In genomic region chr1:92480813-92481597, GRCh38 we compare ENCODE assay signal across 10 cellular contexts. TPM values are rescaled to one million over a fixed set of nuclear protein-coding genes. Genes with fewer than 3 reads are reported as not detected.
DNase-seq lines count a peak whose midpoint lies in the region; ATAC-seq, FAIRE-seq and TF ChIP-seq lines count a peak whose summit lies in the region.
"Had no signal": no experiment of that assay in that cellular context is flagged by ENCODE, and none has a peak within 500 bp of the region (broad histone marks: within the 10 kb centered on the region; RNA-seq: fewer than 3 reads in every experiment).

No MANE protein-coding gene starts in this region.

- WGBS in smooth muscle cell (ENCODE audit: low lambda C conversion rate) = 3% methylated on average over 61 of the region's 65 CpGs

- H3K4me2 ChIP-seq in keratinocyte (ENCODE audit: control insufficient read depth, extremely low read depth, insufficient read depth, low read depth, low read length) = peak overlapping the region; percentile 51
- peak overlapping the region; percentile 93 for H3K4me2 ChIP-seq in smooth muscle cell

- no peak for ATAC-seq in activated CD8-positive, alpha-beta memory T cell treated with anti-CD3 and anti-CD28 coated beads, Interleukin-2, amount 10 ng/mL, durations not matched to agents 7 days and 5 days

- no peak for FAIRE-seq in keratinocyte (lab: Jason Lieb, UNC)
- FAIRE-seq: bronchial epithelial cell had no signal

- H4K20me1 ChIP-seq in keratinocyte (ENCODE audit: control insufficient read depth, extremely low read depth, insufficient read depth, low read length) (peaks cover 24% of the 10 kb centered on the region), smooth muscle cell (ENCODE audit: low read depth) (peaks cover 11% of the 10 kb centered on the region)

- no peak overlapping the region for H2AFZ ChIP-seq in keratinocyte (ENCODE audit: control insufficient read depth, low read length)
- H2AFZ ChIP-seq in smooth muscle cell (ENCODE audit: low read depth) = no peak overlapping the region

- no peaks in the 10 kb centered on the region for H3F3A ChIP-seq in smooth muscle cell (ENCODE audit: low read depth)

- H3K9ac ChIP-seq in keratinocyte (ENCODE audit: control insufficient read depth, extremely low read depth, insufficient read depth, low read length) (no peak overlapping the region), smooth muscle cell (ENCODE audit: low read depth) (no peak overlapping the region)

- CTCF ChIA-PET in activated CD8-positive, alpha-beta memory T cell treated with anti-CD3 and anti-CD28 coated beads, Interleukin-2, amount 10 ng/mL, durations not matched to agents 7 days and 5 days (lab: Charles Lee) = interaction anchor here (1.0 to 14.6 kb wide), 3 partner anchors 11 to 165 kb away, joined by 3 to 296 read pairs (median 5); no protein-coding TSS in a partner anchor

- no peaks in the 10 kb centered on the region for H3K9me3 Mint-ChIP-seq in activated CD8-positive, alpha-beta memory T cell treated with anti-CD3 and anti-CD28 coated beads, Interleukin-2, amount 10 ng/mL, durations not matched to agents 7 days and 5 days (ENCODE audit: low read depth)
- no peaks in the 10 kb centered on the region for H3K9me3 Mint-ChIP-seq in activated T-helper 2 cell treated with anti-CD3 and anti-CD28 coated beads, Interferon-gamma antibody, Interleukin-2, Interleukin-4, amounts not matched to agents 10 μg/mL and 5 μg/mL and 100 μg/mL, durations not matched to agents 14 hours and 24 hours and 36 hours

- no peaks in the 10 kb centered on the region for H3K27me3 Mint-ChIP-seq in activated CD8-positive, alpha-beta memory T cell treated with anti-CD3 and anti-CD28 coated beads, Interleukin-2, amount 10 ng/mL, durations not matched to agents 7 days and 5 days
- H3K27me3 Mint-ChIP-seq in activated T-helper 2 cell treated with anti-CD3 and anti-CD28 coated beads, Interferon-gamma antibody, Interleukin-2, Interleukin-4, amounts not matched to agents 10 μg/mL and 5 μg/mL and 100 μg/mL, durations not matched to agents 14 hours and 24 hours and 36 hours (ENCODE audit: low read depth) = no peaks in the 10 kb centered on the region

- H3K36me3 ChIP-seq in keratinocyte (ENCODE audit: control insufficient read depth in 2 of 2, extremely low read depth in 1 of 2, insufficient read depth in 2 of 2, low read length in 2 of 2) (no peaks in the 10 kb centered on the region), smooth muscle cell (ENCODE audit: low read depth) (no peaks in the 10 kb centered on the region)

- peaks cover 58% of the 10 kb centered on the region for H3K4me1 Mint-ChIP-seq in activated CD8-positive, alpha-beta memory T cell treated with anti-CD3 and anti-CD28 coated beads, Interleukin-2, amount 10 ng/mL, durations not matched to agents 7 days and 5 days
- H3K4me1 Mint-ChIP-seq in activated T-helper 2 cell treated with anti-CD3 and anti-CD28 coated beads, Interferon-gamma antibody, Interleukin-2, Interleukin-4, amounts not matched to agents 10 μg/mL and 5 μg/mL and 100 μg/mL, durations not matched to agents 14 hours and 24 hours and 36 hours (ENCODE audit: low read depth) = peaks cover 51% of the 10 kb centered on the region

- H3K9me3 ChIP-seq in keratinocyte (ENCODE audit: control insufficient read depth, low read depth, low read length) = no peaks in the 10 kb centered on the region
- no peaks in the 10 kb centered on the region for H3K9me3 ChIP-seq in smooth muscle cell (replicated peaks; ENCODE audit: low read depth)

- H3K4me3 ChIP-seq in keratinocyte (ENCODE audit: control insufficient read depth in 2 of 3, extremely low read depth in 1 of 3, insufficient read depth in 2 of 3, low read depth in 1 of 3, low read length in 3 of 3) (peak overlapping the region in 1 of 3 experiments; percentile 43), smooth muscle cell (no peak overlapping the region)

- H3K27me3 ChIP-seq in keratinocyte (ENCODE audit: control insufficient read depth, extremely low read depth, insufficient read depth, low read length) (peaks cover 89% of the 10 kb centered on the region), smooth muscle cell (ENCODE audit: low read depth) (peaks cover 99% of the 10 kb centered on the region)

- no peaks in the 10 kb centered on the region for H3K9me1 ChIP-seq in keratinocyte (ENCODE audit: control insufficient read depth, extremely low read depth, insufficient read depth, low read length)

- H3K27ac Mint-ChIP-seq in activated CD8-positive, alpha-beta memory T cell treated with anti-CD3 and anti-CD28 coated beads, Interleukin-2, amount 10 ng/mL, durations not matched to agents 7 days and 5 days = peak overlapping the region; percentile 94
- peak overlapping the region; percentile 58 for H3K27ac Mint-ChIP-seq in activated T-helper 2 cell treated with anti-CD3 and anti-CD28 coated beads, Interferon-gamma antibody, Interleukin-2, Interleukin-4, amounts not matched to agents 10 μg/mL and 5 μg/mL and 100 μg/mL, durations not matched to agents 14 hours and 24 hours and 36 hours

- intact Hi-C loops in activated T-helper 2 cell treated with anti-CD3 and anti-CD28 coated beads, Interferon-gamma antibody, Interleukin-2, Interleukin-4, amounts not matched to agents 10 μg/mL and 5 μg/mL and 100 μg/mL, durations not matched to agents 14 hours and 24 hours and 36 hours (cut with micrococcal nuclease) = loop anchor here (10.0 kb wide), 1 partner anchor 286 kb away; no protein-coding TSS in a partner anchor
- intact Hi-C loops in posterior cingulate gyrus (cut with DNase I) = no loop called here

- no peak overlapping the region for H3K27ac ChIP-seq in keratinocyte (ENCODE audit: control insufficient read depth, insufficient read depth, low read length)
- no peak overlapping the region for H3K27ac ChIP-seq in smooth muscle cell (ENCODE audit: low read depth)
- H3K27ac ChIP-seq: skin epidermis had no signal

- H3K4me1 ChIP-seq in keratinocyte (ENCODE audit: control insufficient read depth, extremely low read depth, insufficient read depth, low read length) (peaks cover 30% of the 10 kb centered on the region), smooth muscle cell (ENCODE audit: low read depth) (peaks cover 44% of the 10 kb centered on the region)

- peak overlapping the region; percentile 95 for H3K4me3 Mint-ChIP-seq in activated CD8-positive, alpha-beta memory T cell treated with anti-CD3 and anti-CD28 coated beads, Interleukin-2, amount 10 ng/mL, durations not matched to agents 7 days and 5 days
- H3K4me3 Mint-ChIP-seq in activated T-helper 2 cell treated with anti-CD3 and anti-CD28 coated beads, Interferon-gamma antibody, Interleukin-2, Interleukin-4, amounts not matched to agents 10 μg/mL and 5 μg/mL and 100 μg/mL, durations not matched to agents 14 hours and 24 hours and 36 hours (ENCODE audit: low read depth) = peak overlapping the region; percentile 99

- no peak for DNase-seq in activated CD8-positive, alpha-beta memory T cell treated with anti-CD3 and anti-CD28 coated beads, Interleukin-2, amount 10 ng/mL, durations not matched to agents 7 days and 5 days
- no peak for DNase-seq in activated CD8-positive, alpha-beta memory T cell treated with anti-CD3 and anti-CD28 coated beads for 24 hours
- DNase-seq in activated T-helper 2 cell treated with anti-CD3 and anti-CD28 coated beads, Interferon-gamma antibody, Interleukin-2, Interleukin-4, amounts not matched to agents 10 μg/mL and 5 μg/mL and 100 μg/mL, durations not matched to agents 14 hours and 24 hours and 36 hours (ENCODE audit: low spot score) = peak; percentile 7
- no peak for DNase-seq in keratinocyte (ENCODE audit: low read depth, low spot score)
- no peak for DNase-seq in smooth muscle cell (lab: John Stamatoyannopoulos, UW; ENCODE audit: unreplicated experiment)
- no peak for DNase-seq in posterior cingulate gyrus
- DNase-seq in CD1c-positive myeloid dendritic cell (ENCODE audit: extremely low spot score) = no peak
- no peak for DNase-seq in nucleus accumbens (lab: John Stamatoyannopoulos, UW)

- no peaks in the 10 kb centered on the region for H3K79me2 ChIP-seq in keratinocyte (ENCODE audit: control insufficient read depth, insufficient read depth, low read length)
- H3K79me2 ChIP-seq in smooth muscle cell (ENCODE audit: low read depth) = no peaks in the 10 kb centered on the region

- peaks cover 69% of the 10 kb centered on the region for H3K36me3 Mint-ChIP-seq in activated CD8-positive, alpha-beta memory T cell treated with anti-CD3 and anti-CD28 coated beads, Interleukin-2, amount 10 ng/mL, durations not matched to agents 7 days and 5 days
- peaks cover 87% of the 10 kb centered on the region for H3K36me3 Mint-ChIP-seq in activated T-helper 2 cell treated with anti-CD3 and anti-CD28 coated beads, Interferon-gamma antibody, Interleukin-2, Interleukin-4, amounts not matched to agents 10 μg/mL and 5 μg/mL and 100 μg/mL, durations not matched to agents 14 hours and 24 hours and 36 hours (ENCODE audit: low read depth)

- dilution Hi-C loops in keratinocyte (cut with MboI; ENCODE audit: extremely low pct_ligation_motif_present, low sequenced_read_pairs) = no loop called here

- TF ChIP-seq CTCF in keratinocyte (optimal IDR thresholded peaks at IDR 0.05 in 1 of 3, IDR thresholded peaks at IDR 0.05 in 1 of 3, conservative IDR thresholded peaks at IDR 0.05 in 1 of 3; ENCODE audit: extremely low read depth in 1 of 3, insufficient read depth in 2 of 3, low read length in 3 of 3) (no peak), smooth muscle cell (IDR thresholded peaks at IDR 0.05; ENCODE audit: borderline replicate concordance, insufficient read depth, poor library complexity, severe bottlenecking) (no peak)

RNA-seq across cellular contexts. Expression of gene GFI1, which starts 5.7 kb away (rescaled TPM):
- total RNA-seq in activated CD8-positive, alpha-beta memory T cell treated with anti-CD3 and anti-CD28 coated beads, Interleukin-2, amount 10 ng/mL, durations not matched to agents 7 days and 5 days = 100 to 1,000 TPM in 1 of 2 experiments, 10 to 100 TPM in 1; 87.8 to 101 TPM
- 93.8 and 99.4 TPM in 2 replicates for total RNA-seq in activated T-helper 2 cell treated with anti-CD3 and anti-CD28 coated beads, Interferon-gamma antibody, Interleukin-2, Interleukin-4, amounts not matched to agents 10 μg/mL and 5 μg/mL and 100 μg/mL, durations not matched to agents 14 hours and 24 hours and 36 hours
- polyA plus RNA-seq in keratinocyte (0.13 to 0.22 TPM (median 0.17 TPM) in 3 replicates), smooth muscle cell (not detected in 2 replicates)
- 0.10 TPM for polyA plus RNA-seq in keratinocyte (2011; ENCODE audit: low read depth)
- polyA plus RNA-seq in keratinocyte (2011; cell fraction: cytosol; rRNA removed) = 0.11 and 0.13 TPM in 2 replicates
- 0.65 and 0.67 TPM in 2 replicates for polyA plus RNA-seq in keratinocyte (2011; cell fraction: nucleus; rRNA removed)
- polyA plus RNA-seq in keratinocyte (2012; ENCODE audit: low replicate concordance) = 0.08 and 0.14 TPM in 2 replicates
- 0.10 to 0.54 TPM (median 0.20 TPM) in 3 replicates for polyA minus RNA-seq in keratinocyte
- not detected for polyA minus RNA-seq in keratinocyte (2011; cell fraction: cytosol; rRNA and poly(A)+ RNA removed)
- 1.1 and 2.4 TPM in 2 replicates for polyA minus RNA-seq in keratinocyte (2011; cell fraction: nucleus; rRNA and poly(A)+ RNA removed)
- total RNA-seq in smooth muscle cell = 0.13 and 0.40 TPM in 2 replicates

Comparison
In these comparisons a context has a peak if more than half of its experiments do, and no peak if none do; other contexts are left out.
1. RNA of gene GFI1, which starts 5.7 kb away (total RNA-seq): 87.8 to 101 TPM in activated CD8-positive, alpha-beta memory T cell treated with anti-CD3 and anti-CD28 coated beads, Interleukin-2, amount 10 ng/mL, durations not matched to agents 7 days and 5 days and 93.8 to 99.4 TPM in activated T-helper 2 cell treated with anti-CD3 and anti-CD28 coated beads, Interferon-gamma antibody, Interleukin-2, Interleukin-4, amounts not matched to agents 10 μg/mL and 5 μg/mL and 100 μg/mL, durations not matched to agents 14 hours and 24 hours and 36 hours; 0.13 to 0.40 TPM in smooth muscle cell; every median in the first group is over 10 times any median in the second.